ENCODE assay signal across 18 cellular contexts in the genomic region with DNA sequence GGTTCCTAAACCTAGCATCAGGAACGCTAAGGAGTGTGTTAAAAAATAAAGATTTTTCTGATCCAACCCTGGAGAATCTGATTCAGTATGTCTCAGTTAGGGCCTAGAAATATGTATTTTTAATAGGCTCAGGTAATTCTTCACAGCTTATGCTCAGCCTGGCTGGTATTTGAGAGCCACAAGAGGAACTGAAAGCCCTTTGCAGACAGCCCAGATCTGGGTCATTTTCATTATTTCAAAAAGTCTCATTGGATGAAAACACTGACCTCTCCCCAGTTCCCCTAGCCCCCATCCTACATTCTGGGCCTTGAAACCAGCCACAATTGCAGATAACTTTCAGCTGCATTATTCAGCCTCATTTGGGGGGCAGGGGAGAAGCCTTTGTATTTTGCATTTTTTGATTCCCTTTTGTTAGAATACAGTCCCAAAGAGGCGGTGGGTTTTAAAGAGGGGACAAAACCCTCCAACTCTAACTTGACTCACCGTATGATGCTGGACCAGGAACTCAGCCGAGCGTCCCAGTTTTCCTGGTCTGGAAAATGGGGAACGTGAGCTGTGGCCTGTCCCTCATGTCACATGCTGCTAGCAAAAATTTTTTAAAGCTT.
"Had no signal": no experiment of that assay in that cellular context is flagged by ENCODE, and none has a peak within 500 bp of the region (broad histone marks: within the 10 kb centered on the region; RNA-seq: fewer than 3 reads in every experiment).

No MANE protein-coding gene starts in this region.

- H3K9me3 ChIP-seq: heart left ventricle, left ventricle myocardium inferior, ovary, testis, upper lobe of right lung had no signal

- FAIRE-seq: astrocyte, kidney had no signal

- H3K27ac ChIP-seq: foreskin keratinocyte, heart left ventricle, left ventricle myocardium inferior, ovary, testis, upper lobe of right lung, VCaP had no signal

- H3K4me1 ChIP-seq: foreskin keratinocyte, heart left ventricle, left ventricle myocardium inferior, testis, upper lobe of right lung had no signal

- DNase-seq: activated CD4-positive, alpha-beta T cell treated with anti-CD3 and anti-CD28 coated beads for 4 hours; activated CD8-positive, alpha-beta memory T cell treated with anti-CD3 and anti-CD28 coated beads, Interleukin-2, amount 50 U/mL, for 4 hours; activated CD8-positive, alpha-beta T cell treated with anti-CD3 and anti-CD28 coated beads for 36 hours; activated T-cell treated with anti-CD3 and anti-CD28 coated beads, Interleukin-2, amount 50 U/mL, for 72 hours; foreskin keratinocyte; heart left ventricle; kidney; left ventricle myocardium inferior; mesenchymal stem cell; nephron progenitor cell; ovary; stimulated activated CD4-positive, alpha-beta T cell treated with anti-CD3 and anti-CD28 coated beads, Interleukin-2, amount 100 ng/mL, for 48 hours; stimulated activated naive CD8-positive, alpha-beta T cell treated with anti-CD3 and anti-CD28 coated beads, Interleukin-15, amount 100 ng/mL, for 72 hours; T1000; testis; upper lobe of right lung had no signal

- H3K27ac Mint-ChIP-seq: activated CD8-positive, alpha-beta T cell treated with anti-CD3 and anti-CD28 coated beads for 36 hours; activated T-cell treated with anti-CD3 and anti-CD28 coated beads, Interleukin-2, amount 50 U/mL, for 72 hours; nephron progenitor cell; stimulated activated naive CD8-positive, alpha-beta T cell treated with anti-CD3 and anti-CD28 coated beads, Interleukin-15, amount 100 ng/mL, for 72 hours had no signal

- H3K27me3 ChIP-seq: foreskin keratinocyte, ovary, testis, upper lobe of right lung had no signal

- H3K4me3 Mint-ChIP-seq: activated CD8-positive, alpha-beta T cell treated with anti-CD3 and anti-CD28 coated beads for 36 hours; activated T-cell treated with anti-CD3 and anti-CD28 coated beads, Interleukin-2, amount 50 U/mL, for 72 hours; nephron progenitor cell; stimulated activated naive CD8-positive, alpha-beta T cell treated with anti-CD3 and anti-CD28 coated beads, Interleukin-15, amount 100 ng/mL, for 72 hours had no signal

- H3K36me3 ChIP-seq: heart left ventricle, left ventricle myocardium inferior, ovary, upper lobe of right lung had no signal

- H3K4me3 ChIP-seq: heart left ventricle, left ventricle myocardium inferior, ovary, testis, upper lobe of right lung had no signal

- H3K9me3 Mint-ChIP-seq: activated CD8-positive, alpha-beta T cell treated with anti-CD3 and anti-CD28 coated beads for 36 hours; nephron progenitor cell; stimulated activated naive CD8-positive, alpha-beta T cell treated with anti-CD3 and anti-CD28 coated beads, Interleukin-15, amount 100 ng/mL, for 72 hours had no signal

- H3K4me1 Mint-ChIP-seq: stimulated activated naive CD8-positive, alpha-beta T cell treated with anti-CD3 and anti-CD28 coated beads, Interleukin-15, amount 100 ng/mL, for 72 hours had no signal

- ATAC-seq: activated CD8-positive, alpha-beta T cell treated with anti-CD3 and anti-CD28 coated beads for 36 hours; activated T-cell treated with anti-CD3 and anti-CD28 coated beads, Interleukin-2, amount 50 U/mL, for 72 hours; foreskin keratinocyte; heart left ventricle; stimulated activated naive CD8-positive, alpha-beta T cell treated with anti-CD3 and anti-CD28 coated beads, Interleukin-15, amount 100 ng/mL, for 72 hours; upper lobe of right lung had no signal

- H3K27me3 Mint-ChIP-seq: activated CD8-positive, alpha-beta T cell treated with anti-CD3 and anti-CD28 coated beads for 36 hours; stimulated activated naive CD8-positive, alpha-beta T cell treated with anti-CD3 and anti-CD28 coated beads, Interleukin-15, amount 100 ng/mL, for 72 hours had no signal
